ENCODE assay signal across 34 cellular contexts in genomic region chr3:112448939-112449338, GRCh38. TPM values are rescaled to one million over a fixed set of nuclear protein-coding genes. Genes with fewer than 3 reads are reported as not detected.
"Had no signal": no experiment of that assay in that cellular context is flagged by ENCODE, and none has a peak within 500 bp of the region (broad histone marks: within the 10 kb centered on the region; RNA-seq: fewer than 3 reads in every experiment).

No MANE protein-coding gene starts in this region.

- H3K4me1 Mint-ChIP-seq: activated CD4-positive, alpha-beta memory T cell treated with anti-CD3 and anti-CD28 coated beads, Interleukin-2, amount 10 ng/mL, durations not matched to agents 7 days and 5 days had no signal

- ATAC-seq: activated T-cell treated with anti-CD3 and anti-CD28 coated beads, Interleukin-2, amount 50 U/mL, for 4 hours; gastrocnemius medialis; left ventricle myocardium superior; mucosa of descending colon; natural killer cell treated with Interleukin-12 subunit alpha and Interleukin-12 subunit beta and Interleukin-15 and Interleukin-18, amount 100 ng/mL, for 72 hours; right lobe of liver; stimulated activated naive B cell treated with anti-CD40 and anti-IgM and Interleukin-4, amounts not matched to agents 10 μg/mL and 1 μg/mL and 100 μg/mL, for 72 hours; T-helper 17 cell had no signal

- H3K4me3 ChIP-seq: esophagus muscularis mucosa, gastrocnemius medialis, mucosa of descending colon, ovary, right lobe of liver, skin epidermis, stomach, thyroid gland, upper lobe of left lung, vagina had no signal

- H3K27me3 ChIP-seq: esophagus muscularis mucosa, gastrocnemius medialis, ovary, right lobe of liver, stomach, thyroid gland, upper lobe of left lung, vagina had no signal

- H3K36me3 ChIP-seq: esophagus muscularis mucosa, gastrocnemius medialis, ovary, right lobe of liver, stomach, thyroid gland, upper lobe of left lung, vagina, WERI-Rb-1 had no signal

- H3K36me3 Mint-ChIP-seq: natural killer cell treated with Interleukin-12 subunit alpha and Interleukin-12 subunit beta and Interleukin-15 and Interleukin-18, amount 100 ng/mL, for 72 hours had no signal

- H3K27ac ChIP-seq: esophagus muscularis mucosa, gastrocnemius medialis, ovary, right lobe of liver, skin epidermis, stomach, thyroid gland, upper lobe of left lung, vagina, WERI-Rb-1 had no signal

- H3K4me1 ChIP-seq: gastrocnemius medialis, right lobe of liver, stomach, upper lobe of left lung, vagina had no signal

- H3K9me3 Mint-ChIP-seq: activated naive CD4-positive, alpha-beta T cell treated with anti-CD3 and anti-CD28 coated beads, Interleukin-2, amount 10 ng/mL, durations not matched to agents 7 days and 5 days; activated T-cell treated with anti-CD3 and anti-CD28 coated beads, Interleukin-2, amount 50 U/mL, for 4 hours; natural killer cell treated with Interleukin-12 subunit alpha and Interleukin-12 subunit beta and Interleukin-15 and Interleukin-18, amount 100 ng/mL, for 72 hours had no signal

- H3K9me3 ChIP-seq: esophagus muscularis mucosa, gastrocnemius medialis, mucosa of descending colon, ovary, right lobe of liver, stomach, thyroid gland, upper lobe of left lung, vagina had no signal

- H3K4me3 Mint-ChIP-seq: activated CD4-positive, alpha-beta memory T cell treated with anti-CD3 and anti-CD28 coated beads, Interleukin-2, amount 10 ng/mL, durations not matched to agents 7 days and 5 days; activated CD4-positive, alpha-beta T cell treated with anti-CD3 and anti-CD28 coated beads, Interleukin-2, amount 10 ng/mL, durations not matched to agents 24 days and 14 days; activated naive CD4-positive, alpha-beta T cell treated with anti-CD3 and anti-CD28 coated beads, Interleukin-2, amount 10 ng/mL, durations not matched to agents 7 days and 5 days; activated T-cell treated with anti-CD3 and anti-CD28 coated beads, Interleukin-2, amount 50 U/mL, for 4 hours; natural killer cell treated with Interleukin-12 subunit alpha and Interleukin-12 subunit beta and Interleukin-15 and Interleukin-18, amount 100 ng/mL, for 72 hours; stimulated activated naive B cell treated with anti-CD40 and anti-IgM and Interleukin-4, amounts not matched to agents 10 μg/mL and 1 μg/mL and 100 μg/mL, for 72 hours; T-helper 17 cell had no signal

- H3K27me3 Mint-ChIP-seq: activated CD4-positive, alpha-beta memory T cell treated with anti-CD3 and anti-CD28 coated beads, Interleukin-2, amount 10 ng/mL, durations not matched to agents 7 days and 5 days; activated CD4-positive, alpha-beta T cell treated with anti-CD3 and anti-CD28 coated beads, Interleukin-2, amount 10 ng/mL, durations not matched to agents 24 days and 14 days; activated naive CD4-positive, alpha-beta T cell treated with anti-CD3 and anti-CD28 coated beads, Interleukin-2, amount 10 ng/mL, durations not matched to agents 7 days and 5 days; natural killer cell treated with Interleukin-12 subunit alpha and Interleukin-12 subunit beta and Interleukin-15 and Interleukin-18, amount 100 ng/mL, for 72 hours; progenitor cell of endocrine pancreas; stimulated activated naive B cell treated with anti-CD40 and anti-IgM and Interleukin-4, amounts not matched to agents 10 μg/mL and 1 μg/mL and 100 μg/mL, for 72 hours; T-helper 17 cell had no signal

- H3K27ac Mint-ChIP-seq: activated CD4-positive, alpha-beta memory T cell treated with anti-CD3 and anti-CD28 coated beads, Interleukin-2, amount 10 ng/mL, durations not matched to agents 7 days and 5 days; activated CD4-positive, alpha-beta T cell treated with anti-CD3 and anti-CD28 coated beads, Interleukin-2, amount 10 ng/mL, durations not matched to agents 24 days and 14 days; activated naive CD4-positive, alpha-beta T cell treated with anti-CD3 and anti-CD28 coated beads, Interleukin-2, amount 10 ng/mL, durations not matched to agents 7 days and 5 days; natural killer cell treated with Interleukin-12 subunit alpha and Interleukin-12 subunit beta and Interleukin-15 and Interleukin-18, amount 100 ng/mL, for 72 hours; progenitor cell of endocrine pancreas; stimulated activated naive B cell treated with anti-CD40 and anti-IgM and Interleukin-4, amounts not matched to agents 10 μg/mL and 1 μg/mL and 100 μg/mL, for 72 hours; T-helper 17 cell had no signal

- DNase-seq: activated CD4-positive, alpha-beta memory T cell treated with anti-CD3 and anti-CD28 coated beads, Interleukin-2, amount 10 ng/mL, durations not matched to agents 7 days and 5 days; activated CD4-positive, alpha-beta T cell treated with anti-CD3 and anti-CD28 coated beads, Interleukin-2, amount 10 ng/mL, durations not matched to agents 24 days and 14 days; activated CD4-positive, CD25-positive, alpha-beta regulatory T cell treated with anti-CD3 and anti-CD28 coated beads, Interleukin-2, amount 50 U/mL, for 72 hours; activated naive CD4-positive, alpha-beta T cell treated with anti-CD3 and anti-CD28 coated beads, Interleukin-2, amount 10 ng/mL, durations not matched to agents 7 days and 5 days; activated T-cell treated with anti-CD3 and anti-CD28 coated beads, Interleukin-2, amount 50 U/mL, for 4 hours; amygdala; dermis blood vessel endothelial cell; effector CD4-positive, alpha-beta T cell; gastrocnemius medialis; glutamatergic neuron; islet precursor cell; left cardiac atrium; left ventricle myocardium superior; mucosa of descending colon; ovary; right lobe of liver; stimulated activated CD4-positive, alpha-beta T cell treated with anti-CD3 and anti-CD28 coated beads, Interleukin-12 subunit alpha, Interleukin-12 subunit beta, amount 100 ng/mL, for 4 hours; stimulated activated CD4-positive, alpha-beta T cell treated with anti-CD3 and anti-CD28 coated beads, Interleukin-4, amount 100 ng/mL, for 24 hours; stimulated activated naive B cell treated with anti-CD40 and anti-IgM and Interleukin-4, amounts not matched to agents 10 μg/mL and 1 μg/mL and 100 μg/mL, for 72 hours; stomach; SW 1271; T-helper 17 cell; T1000; thyroid gland; upper lobe of left lung; WERI-Rb-1 had no signal

RNA-seq across cellular contexts. Expression of gene BTLA, which starts 50.3 kb away (rescaled TPM):
- total RNA-seq: bronchial epithelial cell, gastrocnemius medialis, left ventricle myocardium superior, lung microvascular endothelial cell, myocyte, progenitor cell of endocrine pancreas had no signal
